In genomic region chr2:237391140-237391539, GRCh38 we compare ENCODE assay signal across 27 cellular contexts. TPM values are rescaled to one million over a fixed set of nuclear protein-coding genes. Genes with fewer than 3 reads are reported as not detected.
DNase-seq lines count a peak whose midpoint lies in the region; TF ChIP-seq lines count a peak whose summit lies in the region.
"Had no signal": no experiment of that assay in that cellular context is flagged by ENCODE, and none has a peak within 500 bp of the region (broad histone marks: within the 10 kb centered on the region; RNA-seq: fewer than 3 reads in every experiment).

No MANE protein-coding gene starts in this region.

- DNase-seq in HFFc6, result no peak
- no peak for DNase-seq in esophagus muscularis mucosa (ENCODE audit: extremely low spot score)
- DNase-seq in osteoblast (ENCODE audit: insufficient read length, low spot score, missing footprints), result peak; percentile 76
- DNase-seq in uterus, result no peak
- no peak for DNase-seq in MG63
- DNase-seq in NCI-H1436 (lab: John Stamatoyannopoulos, UW), result no peak
- no peak for DNase-seq in A673 (ENCODE audit: low spot score)
- DNase-seq: activated CD4-positive, alpha-beta T cell treated with anti-CD3 and anti-CD28 coated beads for 4 hours; activated CD8-positive, alpha-beta T cell treated with anti-CD3 and anti-CD28 coated beads, Interleukin-2, amount 10 ng/mL, durations not matched to agents 7 days and 5 days; amniotic stem cell; mammary epithelial cell; NCI-H2107; NCI-H748 treated with DMSO at 0.1 percent for 48 hours; nephron progenitor cell; pancreas; Peyer's patch; SIG-M5; stimulated activated CD8-positive, alpha-beta memory T cell treated with anti-CD3 and anti-CD28 coated beads, Interleukin-4, amount 100 ng/mL, for 48 hours; T-helper 9 cell had no signal

- no peak for TF ChIP-seq EP300 in esophagus muscularis mucosa (IDR thresholded peaks at IDR 0.05)

- H3K27me3 ChIP-seq in esophagus muscularis mucosa (no peaks in the 10 kb centered on the region), osteoblast (ENCODE audit: insufficient read depth, low read length) (no peaks in the 10 kb centered on the region), uterus (no peaks in the 10 kb centered on the region), MG63 (no peaks in the 10 kb centered on the region), A673 (replicated peaks; ENCODE audit: insufficient read depth, low read depth, low read length, poor library complexity) (peaks cover 15% of the 10 kb centered on the region)
- H3K27me3 ChIP-seq: pancreas, right atrium auricular region, tibial nerve had no signal

- POLR2A ChIA-PET in A673 (lab: Charles Lee; ENCODE audit: low non-redundant PET), result no interaction called here

- H3K36me3 ChIP-seq in esophagus muscularis mucosa (peaks cover 4 to 48% (median 17%) of the 10 kb centered on the region in 4 donors), osteoblast (ENCODE audit: insufficient read depth, low read length) (peaks cover 99% of the 10 kb centered on the region), uterus (no peaks in the 10 kb centered on the region), MG63 (peaks cover 100% of the 10 kb centered on the region), A673 (ENCODE audit: insufficient read depth, low read length, poor library complexity, severe bottlenecking) (no peaks in the 10 kb centered on the region)
- H3K36me3 ChIP-seq: HAP-1, pancreas, Peyer's patch had no signal

- TF ChIP-seq CTCF in HFFc6 (IDR thresholded peaks at IDR 0.05) (no peak), esophagus muscularis mucosa (IDR thresholded peaks at IDR 0.05) (no peak), osteoblast (IDR thresholded peaks at IDR 0.05; ENCODE audit: extremely low read depth, low read depth, low read length) (no peak), uterus (IDR thresholded peaks at IDR 0.05) (no peak), A673 (conservative IDR thresholded peaks at IDR 0.05; ENCODE audit: low read depth, low read length) (no peak)

- H3K9me3 ChIP-seq in esophagus muscularis mucosa, result no peaks in the 10 kb centered on the region
- no peaks in the 10 kb centered on the region for H3K9me3 ChIP-seq in osteoblast (ENCODE audit: low read depth, low read length)
- no peaks in the 10 kb centered on the region for H3K9me3 ChIP-seq in uterus
- peaks cover under 1% of the 10 kb centered on the region; the same call in 1 of the 2 replicates for H3K9me3 ChIP-seq in MG63
- H3K9me3 ChIP-seq in A673 (ENCODE audit: low read depth, low read length, poor library complexity, severe bottlenecking), result no peaks in the 10 kb centered on the region
- H3K9me3 ChIP-seq: HAP-1, pancreas, Peyer's patch, right atrium auricular region, tibial nerve had no signal

- H3K4me1 ChIP-seq in esophagus muscularis mucosa (peaks cover 0 to 43% (median 29%) of the 10 kb centered on the region in 4 donors), osteoblast (ENCODE audit: insufficient read depth, low read length) (peaks cover 36% of the 10 kb centered on the region), uterus (peaks cover 3 to 5% of the 10 kb centered on the region in 2 donors), A673 (ENCODE audit: insufficient read depth, low read length, poor library complexity, severe bottlenecking) (no peaks in the 10 kb centered on the region)
- H3K4me1 ChIP-seq: pancreas, Peyer's patch, right atrium auricular region had no signal

- peaks cover 12% of the 10 kb centered on the region for H3K27me3 Mint-ChIP-seq in HFFc6 (ENCODE audit: insufficient read depth)
- H3K27me3 Mint-ChIP-seq: activated naive CD4-positive, alpha-beta T cell treated with anti-CD3 and anti-CD28 coated beads, Interleukin-2, amount 50 U/mL, for 24 hours; activated T-helper 17 cell treated with anti-CD3 and anti-CD28 coated beads, Interleukin-2, amount 50 U/mL, for 72 hours; stimulated activated naive CD8-positive, alpha-beta T cell treated with anti-CD3 and anti-CD28 coated beads, Interleukin-15, Interleukin-2, amounts not matched to agents 100 ng/mL and 50 ng/mL, for 24 hours had no signal

- H3K4me1 Mint-ChIP-seq in HFFc6 (ENCODE audit: low read depth), result peaks cover 87% of the 10 kb centered on the region
- H3K4me1 Mint-ChIP-seq: activated naive CD4-positive, alpha-beta T cell treated with anti-CD3 and anti-CD28 coated beads, Interleukin-2, amount 50 U/mL, for 24 hours; activated T-helper 17 cell treated with anti-CD3 and anti-CD28 coated beads, Interleukin-2, amount 50 U/mL, for 72 hours; brain; nephron progenitor cell had no signal

- no peak overlapping the region; the same call in 1 of the 2 replicates for H3K4me3 Mint-ChIP-seq in HFFc6
- H3K4me3 Mint-ChIP-seq: activated CD8-positive, alpha-beta T cell treated with anti-CD3 and anti-CD28 coated beads, Interleukin-2, amount 10 ng/mL, durations not matched to agents 7 days and 5 days; activated naive CD4-positive, alpha-beta T cell treated with anti-CD3 and anti-CD28 coated beads, Interleukin-2, amount 50 U/mL, for 24 hours; activated T-helper 17 cell treated with anti-CD3 and anti-CD28 coated beads, Interleukin-2, amount 50 U/mL, for 72 hours; brain; nephron progenitor cell; stimulated activated naive CD8-positive, alpha-beta T cell treated with anti-CD3 and anti-CD28 coated beads, Interleukin-15, Interleukin-2, amounts not matched to agents 100 ng/mL and 50 ng/mL, for 24 hours had no signal

- H3K4me3 ChIP-seq in esophagus muscularis mucosa, result no peak overlapping the region
- no peak overlapping the region for H3K4me3 ChIP-seq in osteoblast (ENCODE audit: insufficient read depth, low read length)
- no peak overlapping the region for H3K4me3 ChIP-seq in uterus
- H3K4me3 ChIP-seq in MG63, result no peak overlapping the region
- no peak overlapping the region for H3K4me3 ChIP-seq in A673 (ENCODE audit: low read depth, low read length, poor library complexity, severe bottlenecking)
- H3K4me3 ChIP-seq: HAP-1, pancreas, Peyer's patch, right atrium auricular region, tibial nerve had no signal

- 59% methylated on average over 5 of the region's 5 CpGs for WGBS in esophagus muscularis mucosa

- CTCF ChIA-PET in A673 (lab: Charles Lee), result no interaction called here

- H3K4me2 ChIP-seq in osteoblast (ENCODE audit: insufficient read depth, low read length), result peak overlapping the region; percentile 17

- peaks cover 100% of the 10 kb centered on the region for H3K79me2 ChIP-seq in osteoblast (ENCODE audit: insufficient read depth, low read length)

- peaks cover 79% of the 10 kb centered on the region for H3K36me3 Mint-ChIP-seq in HFFc6 (ENCODE audit: low read depth)
- H3K36me3 Mint-ChIP-seq: activated naive CD4-positive, alpha-beta T cell treated with anti-CD3 and anti-CD28 coated beads, Interleukin-2, amount 50 U/mL, for 24 hours had no signal

- H3K9me3 Mint-ChIP-seq in HFFc6, result no peaks in the 10 kb centered on the region
- H3K9me3 Mint-ChIP-seq: activated naive CD4-positive, alpha-beta T cell treated with anti-CD3 and anti-CD28 coated beads, Interleukin-2, amount 50 U/mL, for 24 hours; activated T-helper 17 cell treated with anti-CD3 and anti-CD28 coated beads, Interleukin-2, amount 50 U/mL, for 72 hours; stimulated activated naive CD8-positive, alpha-beta T cell treated with anti-CD3 and anti-CD28 coated beads, Interleukin-15, Interleukin-2, amounts not matched to agents 100 ng/mL and 50 ng/mL, for 24 hours had no signal

- intact Hi-C loops in esophagus muscularis mucosa (cut with DNase I), result no loop called here
- intact Hi-C loops in uterus (cut with DNase I; ENCODE audit: low total_unique reads), result no loop called here
- intact Hi-C loops in A673 (cut with micrococcal nuclease; ENCODE audit: unreplicated experiment), result no loop called here

- peak overlapping the region; percentile 83 for H3K27ac Mint-ChIP-seq in HFFc6
- H3K27ac Mint-ChIP-seq: activated CD8-positive, alpha-beta T cell treated with anti-CD3 and anti-CD28 coated beads, Interleukin-2, amount 10 ng/mL, durations not matched to agents 7 days and 5 days; activated naive CD4-positive, alpha-beta T cell treated with anti-CD3 and anti-CD28 coated beads, Interleukin-2, amount 50 U/mL, for 24 hours; activated T-helper 17 cell treated with anti-CD3 and anti-CD28 coated beads, Interleukin-2, amount 50 U/mL, for 72 hours; brain; nephron progenitor cell; stimulated activated naive CD8-positive, alpha-beta T cell treated with anti-CD3 and anti-CD28 coated beads, Interleukin-15, Interleukin-2, amounts not matched to agents 100 ng/mL and 50 ng/mL, for 24 hours had no signal

- H3K27ac ChIP-seq in esophagus muscularis mucosa (replicated peaks in 1 of 4) (peak overlapping the region; percentile 12 to 59 (median 27)), osteoblast (ENCODE audit: low read depth, low read length) (peak overlapping the region; percentile 92), uterus (peak overlapping the region; percentile 62 to 69), A673 (ENCODE audit: low read depth, low read length, poor library complexity, severe bottlenecking) (no peak overlapping the region)
- H3K27ac ChIP-seq: pancreas, right atrium auricular region, VCaP had no signal

- no TSS peak for BruUV-seq in A673 (replicated peaks; lab: Mats Ljungman, UMichigan)

- TF ChIP-seq POLR2A in esophagus muscularis mucosa (IDR thresholded peaks at IDR 0.05; ENCODE audit: low read depth), result no peak
- TF ChIP-seq POLR2A in uterus (IDR thresholded peaks at IDR 0.05), result no peak

- H4K20me1 ChIP-seq in osteoblast (ENCODE audit: insufficient read depth, low read length), result peaks cover 37% of the 10 kb centered on the region

- H2AFZ ChIP-seq in osteoblast (ENCODE audit: low read length), result no peak overlapping the region

RNA-seq across cellular contexts. Expression of gene COL6A3, which starts 22.8 kb away (rescaled TPM):
- 100 to 1,000 TPM; 409 to 759 (median 458) TPM for total RNA-seq in HFFc6 (2021; fragmentation: NEBNext Ultra II Directional; extraction: Animal tissue kit (Norgen Biotek cat#: 25700))
- 100 to 1,000 TPM in 3 of 4 donors, 10 to 100 TPM in 1; 96.2 to 350 (median 192) TPM for total RNA-seq in esophagus muscularis mucosa
- 4,017 and 4,247 TPM in 2 replicates for total RNA-seq in osteoblast
- total RNA-seq in uterus, result 1,000 to 10,000 TPM in 1 of 4 donors, 100 to 1,000 TPM in 3; 164 to 1,719 (median 447) TPM
- total RNA-seq in MG63 (2014; rRNA removed; shearing (Covaris generic); ENCODE audit: low replicate concordance), result 465 and 564 TPM in 2 replicates
- 0.86 and 2.2 TPM in 2 replicates for total RNA-seq in A673 (2021)

Comparison
In these comparisons a context has a peak if more than half of its experiments do, and no peak if none do; other contexts are left out.
1. RNA of gene COL6A3, which starts 22.8 kb away (total RNA-seq): 4,017 to 4,247 TPM in osteoblast, 164 to 1,719 TPM in uterus, 465 to 564 TPM in MG63, 409 to 759 TPM in HFFc6 and 96.2 to 350 TPM in esophagus muscularis mucosa; 0.86 to 2.2 TPM in A673; every median in the first group is over 10 times any median in the second.